ENCODE assay signal across 20 cellular contexts in genomic region chr9:121646992-121647391, GRCh38. TPM values are rescaled to one million over a fixed set of nuclear protein-coding genes. Genes with fewer than 3 reads are reported as not detected.
DNase-seq lines count a peak whose midpoint lies in the region; ATAC-seq, FAIRE-seq and TF ChIP-seq lines count a peak whose summit lies in the region.
"Had no signal": no experiment of that assay in that cellular context is flagged by ENCODE, and none has a peak within 500 bp of the region (broad histone marks: within the 10 kb centered on the region; RNA-seq: fewer than 3 reads in every experiment).

No MANE protein-coding gene starts in this region.

- H3K9ac ChIP-seq in BLaER1 (no peak overlapping the region), K562 (ENCODE audit: insufficient read depth in 1 of 2, low read depth in 2 of 2, low read length in 2 of 2) (no peak overlapping the region)

- WGBS in K562 (ENCODE audit: insufficient coverage, low coverage, missing lambda C conversion rate), result 0% methylated on average over 1 of the region's 1 CpG

- H3K9me3 Mint-ChIP-seq in stimulated activated naive B cell treated with anti-CD40 and anti-IgM and Interleukin-4, amounts not matched to agents 10 μg/mL and 1 μg/mL and 100 μg/mL, for 72 hours, result no peaks in the 10 kb centered on the region
- H3K9me3 Mint-ChIP-seq: HFFc6 had no signal

- no peak overlapping the region for H3K27ac Mint-ChIP-seq in stimulated activated naive B cell treated with anti-CD40 and anti-IgM and Interleukin-4, amounts not matched to agents 10 μg/mL and 1 μg/mL and 100 μg/mL, for 72 hours
- H3K27ac Mint-ChIP-seq: HFFc6 had no signal

- TF ChIP-seq POLR2A in K562 (conservative IDR thresholded peaks at IDR 0.05), result no peak
- no peak for TF ChIP-seq POLR2A in GM12892 (IDR thresholded peaks at IDR 0.05; ENCODE audit: low read depth, low read length)

- ATAC-seq in K562 (peak; percentile 57), sciatic nerve (no peak)
- no peak for ATAC-seq in stimulated activated naive B cell treated with anti-CD40 and anti-IgM and Interleukin-4, amounts not matched to agents 10 μg/mL and 1 μg/mL and 100 μg/mL, for 72 hours (replicated peaks)
- ATAC-seq: PC-3 had no signal

- peaks cover 7 to 12% of the 10 kb centered on the region in 2 donors for H3K4me1 Mint-ChIP-seq in stimulated activated naive B cell treated with anti-CD40 and anti-IgM and Interleukin-4, amounts not matched to agents 10 μg/mL and 1 μg/mL and 100 μg/mL, for 72 hours

- TF ChIP-seq EP300 in K562 (IDR thresholded peaks at IDR 0.05; ENCODE audit: low read length), result peak; percentile 44; the same call in 1 of the 2 replicates

- no peaks in the 10 kb centered on the region for H3K36me3 ChIP-seq in BLaER1
- no peaks in the 10 kb centered on the region for H3K36me3 ChIP-seq in K562 (ENCODE audit: control insufficient read depth, insufficient read depth, low read length)
- H3K36me3 ChIP-seq: SJCRH30 had no signal

- CTCF ChIA-PET in K562 (lab: Yijun Ruan, JAX; ENCODE audit: low intra/inter-chr PET ratio), result no interaction called here

- POLR2A ChIA-PET in K562 (lab: Yijun Ruan, JAX), result interaction anchor here (0.7 kb wide), 1 partner anchor 10 kb away, joined by 3 read pairs; no protein-coding TSS in a partner anchor

- H3K4me3 Mint-ChIP-seq in stimulated activated naive B cell treated with anti-CD40 and anti-IgM and Interleukin-4, amounts not matched to agents 10 μg/mL and 1 μg/mL and 100 μg/mL, for 72 hours, result no peak overlapping the region
- H3K4me3 Mint-ChIP-seq: HFFc6 had no signal

- in situ Hi-C loops in KBM-7 (cut with MboI; ENCODE audit: low pct_unique_long_range_greater_than_20kb, low sequenced_read_pairs), result no loop called here
- in situ Hi-C loops in K562 (cut with MboI), result no loop called here

- no peak for TF ChIP-seq RAD21 in K562 (CRISPR knock-in tag; conservative IDR thresholded peaks at IDR 0.05 in 1 of 2, IDR thresholded peaks at IDR 0.05 in 1 of 2)

- H3K36me3 Mint-ChIP-seq in stimulated activated naive B cell treated with anti-CD40 and anti-IgM and Interleukin-4, amounts not matched to agents 10 μg/mL and 1 μg/mL and 100 μg/mL, for 72 hours, result peaks cover 0 to 2% of the 10 kb centered on the region in 2 donors

- H3K27ac ChIP-seq in BLaER1 (no peak overlapping the region), K562 (ENCODE audit: extremely low read depth, low read depth, low read length) (no peak overlapping the region)
- H3K27ac ChIP-seq: C4-2B, RWPE1, SJCRH30 had no signal

- H3K9me1 ChIP-seq in K562 (ENCODE audit: control insufficient read depth, insufficient read depth, low read length), result no peaks in the 10 kb centered on the region

- H3K9me3 ChIP-seq in BLaER1 (no peaks in the 10 kb centered on the region), K562 (replicated peaks; ENCODE audit: control insufficient read depth, insufficient read depth, low read depth, low read length) (no peaks in the 10 kb centered on the region)
- H3K9me3 ChIP-seq: SJCRH30 had no signal

- no peak overlapping the region for H2AFZ ChIP-seq in K562 (ENCODE audit: low read depth, low read length)

- FAIRE-seq in K562 (lab: Jason Lieb, UNC), result peak; percentile 84
- FAIRE-seq in GM12892 (lab: Jason Lieb, UNC), result no peak
- FAIRE-seq: A204.1, GM19239, H54 had no signal

- H3K27me3 Mint-ChIP-seq in stimulated activated naive B cell treated with anti-CD40 and anti-IgM and Interleukin-4, amounts not matched to agents 10 μg/mL and 1 μg/mL and 100 μg/mL, for 72 hours, result peaks cover 44 to 55% of the 10 kb centered on the region in 2 donors

- DNase-seq in KBM-7 (peak; percentile 39), K562 (ENCODE audit: extremely low read depth in 1 of 4, low spot score in 3 of 4) (peak; percentile 63 to 72 (median 68)), posterior vena cava (ENCODE audit: low spot score) (peak; percentile 25), NCI-H2081 treated with DMSO at 0.1 percent for 48 hours (lab: John Stamatoyannopoulos, UW) (no peak), sciatic nerve (ENCODE audit: low spot score) (no peak), GM12892 (ENCODE audit: insufficient read length) (no peak)
- DNase-seq in stimulated activated naive B cell treated with anti-CD40 and anti-IgM and Interleukin-4, amounts not matched to agents 10 μg/mL and 1 μg/mL and 100 μg/mL, for 72 hours, result no peak
- DNase-seq: COR-L47, HFFc6, NCI-H187 treated with DMSO at 0.1 percent for 48 hours, NCI-H2171 treated with DMSO at 0.1 percent for 48 hours, NCI-H748 treated with DMSO at 0.1 percent for 48 hours, PC-3, SJCRH30 had no signal

- H3K27me3 ChIP-seq in BLaER1 (peaks cover 19% of the 10 kb centered on the region), K562 (ENCODE audit: control insufficient read depth in 2 of 2, insufficient read depth in 2 of 2, low read length in 2 of 2) (peaks cover 12 to 34% of the 10 kb centered on the region in 2 experiments)
- H3K27me3 ChIP-seq: SJCRH30 had no signal

- H3K4me1 ChIP-seq in BLaER1, result peaks cover 80% of the 10 kb centered on the region
- peaks cover 0 to 15% of the 10 kb centered on the region in 2 experiments; a peak in 3 of 5 replicates for H3K4me1 ChIP-seq in K562 (replicated peaks in 1 of 2; ENCODE audit: control insufficient read depth in 2 of 2, insufficient read depth in 2 of 2, low read length in 2 of 2)

- H3K4me2 ChIP-seq in BLaER1, result peak overlapping the region; percentile 83
- no peak overlapping the region for H3K4me2 ChIP-seq in K562 (ENCODE audit: insufficient read depth, low read length)

- H3K79me2 ChIP-seq in K562 (ENCODE audit: control insufficient read depth, insufficient read depth, low read length), result no peaks in the 10 kb centered on the region

- H4K20me1 ChIP-seq in BLaER1 (no peaks in the 10 kb centered on the region), K562 (replicated peaks; ENCODE audit: control insufficient read depth, insufficient read depth, low read length) (peaks cover 13% of the 10 kb centered on the region; the same call in 1 of the 2 replicates)

- TF ChIP-seq CTCF in K562 (IDR thresholded peaks at IDR 0.05 in 2 of 3, conservative IDR thresholded peaks at IDR 0.05 in 1 of 3; ENCODE audit: insufficient read depth in 2 of 3, low read depth in 1 of 3, low read length in 3 of 3), result no peak

- H3K4me3 ChIP-seq in BLaER1, result no peak overlapping the region
- H3K4me3 ChIP-seq in K562, result no peak overlapping the region
- H3K4me3 ChIP-seq: SJCRH30 had no signal

- no TSS peak for BruUV-seq in K562 (replicated peaks; lab: Mats Ljungman, UMichigan)

- intact Hi-C loops in K562 (cut with micrococcal nuclease), result no loop called here
- intact Hi-C loops in posterior vena cava (cut with DNase I), result no loop called here
- intact Hi-C loops in sciatic nerve (cut with DNase I), result no loop called here

TF ChIP-seq in K562, 482 proteins besides CTCF, POLR2A, EP300 and RAD21 (continues in another document):
- TF ChIP-seq PML (IDR thresholded peaks at IDR 0.05; ENCODE audit: low read length) (peak; percentile 59; the same call in 1 of the 2 replicates), ZNF143 (CRISPR knock-in tag; IDR thresholded peaks at IDR 0.05) (no peak), ZMIZ1 (IDR thresholded peaks at IDR 0.05; ENCODE audit: low read depth in 2 of 2, low read length in 2 of 2) (0 out of 4 replicates have a peak, but pooled peaks of 1 of the 2 experiments have one; percentile 40), CHD4 (IDR thresholded peaks at IDR 0.05; ENCODE audit: insufficient read depth, insufficient replicate concordance, low read depth, low read length, poor library complexity, severe bottlenecking) (no peak)

RNA-seq across cellular contexts. Expression of gene DAB2IP, which starts 4.4 kb away (rescaled TPM):
- 0.28 TPM in 1 of 2 replicates, not detected in the other for total RNA-seq in K562 (2011; cell fraction: chromatin; rRNA removed; ENCODE audit: low replicate concordance)
- total RNA-seq in K562 (2011; cell fraction: nucleolus; rRNA removed), result under 0.01 TPM in 1 of 2 replicates, not detected in the other
- not detected in 2 replicates for total RNA-seq in K562 (2011; cell fraction: nucleoplasm; rRNA removed)
- not detected in 2 replicates for total RNA-seq in K562 (2014; rRNA removed)
- total RNA-seq in K562 (2014; rRNA removed; fragmentation: Illumina TruSeq; extraction: Trizol), result not detected in 2 replicates
- total RNA-seq in K562 (2015; rRNA removed; fragmentation: Illumina TruSeq; extraction: Trizol), result 0.04 TPM in 1 of 2 replicates, not detected in the other
- 0.31 and 0.38 TPM in 2 replicates for total RNA-seq in K562 (2021)
- polyA plus RNA-seq in K562 (2011; rRNA removed), result 0.03 and 0.10 TPM in 2 replicates
- polyA plus RNA-seq in K562 (2011; cell fraction: cytosol; rRNA removed), result 0.03 and 0.07 TPM in 2 replicates
- 0.23 and 0.48 TPM in 2 replicates for polyA plus RNA-seq in K562 (2011; cell fraction: nucleus; rRNA removed)
- polyA plus RNA-seq in K562 (2012), result 0.03 and 0.11 TPM in 2 replicates
- not detected in 2 replicates for polyA plus RNA-seq in K562 (2014; fragmentation: Illumina TruSeq; extraction: Trizol)
- polyA plus RNA-seq in K562 (2014; fragmentation: Nextera tagmentation; extraction: Ambion mirVana), result under 1 TPM in 1 of 2 experiments, not detected in 1; 0.06 TPM
- polyA plus RNA-seq in K562 (2014; rRNA removed), result not detected in 2 replicates
- 0.07 TPM in 1 of 2 replicates, not detected in the other for polyA minus RNA-seq in K562 (2011; rRNA and poly(A)+ RNA removed)
- 0.67 and 0.82 TPM in 2 replicates for polyA minus RNA-seq in K562 (2011; cell fraction: cytosol; rRNA and poly(A)+ RNA removed)
- polyA minus RNA-seq in K562 (2011; cell fraction: nucleus; rRNA and poly(A)+ RNA removed), result 0.13 and 0.22 TPM in 2 replicates
- total RNA-seq in posterior vena cava, result 10 to 100 TPM; 68.1 to 83.8 TPM
- total RNA-seq in sciatic nerve, result 70.7 TPM
- polyA plus RNA-seq in GM12892 (2012; ENCODE audit: missing spikeins), result 0.13 TPM

Comparison
In these comparisons a context has a peak if more than half of its experiments do, and no peak if none do; other contexts are left out.
1. DNase-seq: peak in KBM-7 (single experiment), K562 (4 of 4) and posterior vena cava (single experiment); none in NCI-H2081 treated with DMSO at 0.1 percent for 48 hours (single experiment), sciatic nerve (single experiment), GM12892 (single experiment) and stimulated activated naive B cell treated with anti-CD40 and anti-IgM and Interleukin-4, amounts not matched to agents 10 μg/mL and 1 μg/mL and 100 μg/mL, for 72 hours (single experiment).
2. RNA of gene DAB2IP, which starts 4.4 kb away (total RNA-seq): 68.1 to 83.8 TPM in posterior vena cava and 70.7 TPM in sciatic nerve (single experiment); under 0.01 to 0.38 TPM in K562; every median in the first group is over 10 times any median in the second.